13 cellular contexts compared by ENCODE assay signal in genomic region chr9:35669331-35670145, GRCh38. TPM values are rescaled to one million over a fixed set of nuclear protein-coding genes. Genes with fewer than 3 reads are reported as not detected.
DNase-seq lines count a peak whose midpoint lies in the region; ATAC-seq, FAIRE-seq and TF ChIP-seq lines count a peak whose summit lies in the region.
"Had no signal": no experiment of that assay in that cellular context is flagged by ENCODE, and none has a peak within 500 bp of the region (broad histone marks: within the 10 kb centered on the region; RNA-seq: fewer than 3 reads in every experiment).

No MANE protein-coding gene starts in this region.

- H3K9ac ChIP-seq in HepG2 (ENCODE audit: insufficient read depth, low read depth, low read length): peak overlapping the region; percentile 37

- no TSS peak for BruUV-seq in HepG2 (replicated peaks; lab: Mats Ljungman, UMichigan)

- H3K4me3 ChIP-seq in HepG2 (replicated peaks in 1 of 3; ENCODE audit: insufficient read depth in 1 of 3, low read depth in 2 of 3, low read length in 3 of 3): peak overlapping the region in 1 of 3 experiments; percentile 13; a peak in 1 of 6 replicates
- H3K4me3 ChIP-seq in transverse colon: no peak overlapping the region
- H3K4me3 ChIP-seq: thoracic aorta had no signal

- peaks cover 77% of the 10 kb centered on the region for H3K4me1 ChIP-seq in HepG2 (ENCODE audit: insufficient read depth, low read length)
- peaks cover 4 to 34% (median 27%) of the 10 kb centered on the region in 4 donors for H3K4me1 ChIP-seq in transverse colon

- POLR2A ChIA-PET in HepG2 (lab: Yijun Ruan, JAX): interaction anchor here (0.9 to 3.3 kb wide), 14 partner anchors 8 to 145 kb away, joined by 3 to 29 read pairs (median 6); partner anchors contain the start of genes CCDC107, CREB3, HINT2 and RMRP

- 30% methylated on average over 6 of the region's 6 CpGs for WGBS in HepG2 (ENCODE audit: low lambda C conversion rate)
- WGBS in transverse colon (ENCODE audit: low coverage in 1 of 2), 2 donors: 52 to 100% methylated on average over 1 to 6 of the region's 6 CpGs

- FAIRE-seq in HepG2 (lab: Jason Lieb, UNC): peak; percentile 100

- in situ Hi-C loops in HepG2 (cut with HindIII; ENCODE audit: extremely low pct_ligation_motif_present, low pct_unique_long_range_greater_than_20kb): loop anchor here (5.0 kb wide), 1 partner anchor 58 kb away; no protein-coding TSS in a partner anchor
- in situ Hi-C loops in transverse colon (cut with MboI; ENCODE audit: low pct_ligation_motif_present in 1 of 4, low pct_unique_long_range_greater_than_20kb in 1 of 4, low sequenced_read_pairs in 3 of 4): no loop called here

- H3K27ac ChIP-seq in HepG2 (ENCODE audit: extremely low read length, insufficient read depth, low read length): peak overlapping the region; percentile 69
- peak overlapping the region; percentile 69 to 82 (median 76) for H3K27ac ChIP-seq in transverse colon
- H3K27ac ChIP-seq: thoracic aorta had no signal

- DNase-seq in NCI-H526 (lab: John Stamatoyannopoulos, UW): peak; percentile 8 to 23
- no peak for DNase-seq in NCI-H526 treated with DMSO at 0.1 percent for 48 hours (lab: John Stamatoyannopoulos, UW)
- DNase-seq in astrocyte of the hippocampus (ENCODE audit: low read depth, low spot score): peak; percentile 25
- DNase-seq in HepG2 (ENCODE audit: low spot score): peak; percentile 98
- DNase-seq in transverse colon: peak; percentile 89
- DNase-seq in middle frontal gyrus (ENCODE audit: extremely low spot score, low spot score): no peak
- DNase-seq in SKM-1 treated with dmso at 0.1 percent for 144 hours (lab: John Stamatoyannopoulos, UW; ENCODE audit: unreplicated experiment): no peak
- DNase-seq: dermis blood vessel endothelial cell, NCI-H1417 treated with DMSO at 0.1 percent for 48 hours had no signal

- no peak for TF ChIP-seq RAD21 in HepG2 (CRISPR knock-in tag; IDR thresholded peaks at IDR 0.05)

- peak; percentile 12; the same call in 1 of the 2 replicates for TF ChIP-seq CTCF in HepG2 (CRISPR knock-in tag; IDR thresholded peaks at IDR 0.05)
- no peak for TF ChIP-seq CTCF in transverse colon (IDR thresholded peaks at IDR 0.05)

- no peaks in the 10 kb centered on the region for H4K20me1 ChIP-seq in HepG2 (ENCODE audit: insufficient read depth, low read length)

- intact Hi-C loops in HepG2 (cut with micrococcal nuclease; ENCODE audit: unreplicated experiment): loop anchor here (1.0 kb wide), 2 partner anchors 11 to 22 kb away; partner anchors contain the start of genes CCDC107 and RMRP
- intact Hi-C loops in transverse colon (cut with DNase I; ENCODE audit: low total_unique reads): no loop called here

- peak overlapping the region; percentile 15 for H2AFZ ChIP-seq in HepG2 (ENCODE audit: low read length)

- peak; percentile 81 for ATAC-seq in HepG2
- no peak for ATAC-seq in GM18870 (IDR thresholded peaks at IDR 0.05; ENCODE audit: unreplicated experiment)
- ATAC-seq: right cardiac atrium had no signal

- peak in 1 of 2 experiments; percentile 70; a peak in 2 of 4 replicates for TF ChIP-seq EP300 in HepG2 (IDR thresholded peaks at IDR 0.05; ENCODE audit: low read depth in 2 of 2, low read length in 2 of 2)
- TF ChIP-seq EP300 in HepG2 (CRISPR knock-in tag; IDR thresholded peaks at IDR 0.05; ENCODE audit: borderline replicate concordance): peak; percentile 23; the same call in 1 of the 2 replicates
- TF ChIP-seq EP300 in transverse colon (IDR thresholded peaks at IDR 0.05; ENCODE audit: low read depth): no peak

- H3K9me3 ChIP-seq in HepG2 (ENCODE audit: low read length) (no peaks in the 10 kb centered on the region), transverse colon (no peaks in the 10 kb centered on the region)
- H3K9me3 ChIP-seq: thoracic aorta had no signal

- H3K79me2 ChIP-seq in HepG2 (ENCODE audit: insufficient read depth, low read length): peaks cover 3% of the 10 kb centered on the region

- H3K27me3 ChIP-seq in HepG2 (ENCODE audit: control insufficient read depth in 1 of 2, insufficient read depth in 2 of 2, low read length in 2 of 2): no peaks in the 10 kb centered on the region
- no peaks in the 10 kb centered on the region for H3K27me3 ChIP-seq in transverse colon

- TF ChIP-seq POLR2A in HepG2 (IDR thresholded peaks at IDR 0.05; ENCODE audit: insufficient read depth in 1 of 2, low read depth in 2 of 2, low read length in 2 of 2) (peak in 1 of 2 experiments; percentile 22; a peak in 1 of 4 replicates), transverse colon (IDR thresholded peaks at IDR 0.05) (no peak)

- peak overlapping the region; percentile 69 for H3K4me2 ChIP-seq in HepG2 (ENCODE audit: low read depth, low read length)

- H3K36me3 ChIP-seq in HepG2 (replicated peaks in 1 of 2; ENCODE audit: control insufficient read depth in 1 of 2, insufficient read depth in 2 of 2, low read length in 2 of 2): no peaks in the 10 kb centered on the region
- H3K36me3 ChIP-seq in transverse colon: no peaks in the 10 kb centered on the region
- H3K36me3 ChIP-seq: thoracic aorta had no signal

- CTCF ChIA-PET in HepG2 (lab: Yijun Ruan, JAX; ENCODE audit: low intra/inter-chr PET ratio, low total read pairs): no interaction called here

RNA-seq across cellular contexts. Expression of gene CA9, which starts 4.2 kb away (rescaled TPM):
- total RNA-seq in HepG2 (2016; rRNA removed; fragmentation: Illumina TruSeq; extraction: Trizol) (0.13 TPM in 1 of 2 replicates, not detected in the other), transverse colon (not detected)
- not detected in 2 replicates for total RNA-seq in HepG2 (2016; cell fraction: cytosol; rRNA removed; fragmentation: Illumina TruSeq; extraction: Trizol; ENCODE audit: low read depth)
- not detected in 2 replicates for total RNA-seq in HepG2 (2016; cell fraction: insoluble cytoplasmic fraction; rRNA removed; fragmentation: Illumina TruSeq; extraction: Trizol)
- not detected in 2 replicates for total RNA-seq in HepG2 (2016; cell fraction: membrane; rRNA removed; fragmentation: Illumina TruSeq; extraction: Trizol)
- 0.75 TPM in 1 of 2 replicates, not detected in the other for total RNA-seq in HepG2 (2016; cell fraction: nucleus; rRNA removed; fragmentation: Illumina TruSeq; extraction: Trizol)
- polyA plus RNA-seq in HepG2 (2011; rRNA removed): 118 and 152 TPM in 2 replicates
- polyA plus RNA-seq in HepG2 (2011; cell fraction: cytosol; rRNA removed): 65.9 and 115 TPM in 2 replicates
- 71.7 and 92.6 TPM in 2 replicates for polyA plus RNA-seq in HepG2 (2011; cell fraction: nucleus; rRNA removed)
- 45.6 and 49.0 TPM in 2 replicates for polyA plus RNA-seq in HepG2 (2012)
- polyA plus RNA-seq in HepG2 (2016; cell fraction: cytosol; fragmentation: Illumina TruSeq; extraction: Trizol; ENCODE audit: low read depth): not detected in 2 replicates
- 0.45 TPM in 1 of 2 replicates, not detected in the other for polyA plus RNA-seq in HepG2 (2016; cell fraction: insoluble cytoplasmic fraction; fragmentation: Illumina TruSeq; extraction: Trizol; ENCODE audit: low read depth)
- not detected in 2 replicates for polyA plus RNA-seq in HepG2 (2016; cell fraction: membrane; fragmentation: Illumina TruSeq; extraction: Trizol; ENCODE audit: low read depth)
- polyA plus RNA-seq in HepG2 (2016; cell fraction: nucleus; fragmentation: Illumina TruSeq; extraction: Trizol; ENCODE audit: insufficient read depth, low read depth): 0.79 and 0.89 TPM in 2 replicates
- polyA minus RNA-seq in HepG2 (2011; rRNA and poly(A)+ RNA removed; ENCODE audit: low replicate concordance): 31.3 and 95.8 TPM in 2 replicates
- polyA minus RNA-seq in HepG2 (2011; cell fraction: cytosol; rRNA and poly(A)+ RNA removed): 28.6 and 34.4 TPM in 2 replicates
- 11.6 and 12.8 TPM in 2 replicates for polyA minus RNA-seq in HepG2 (2011; cell fraction: nucleus; rRNA and poly(A)+ RNA removed)
- total RNA-seq: dermis blood vessel endothelial cell, G401 had no signal

RNA-seq across cellular contexts. Expression of gene ARHGEF39, which starts 4.5 kb away (rescaled TPM):
- 10.4 and 11.2 TPM in 2 replicates for total RNA-seq in HepG2 (2016; rRNA removed; fragmentation: Illumina TruSeq; extraction: Trizol)
- total RNA-seq in HepG2 (2016; cell fraction: cytosol; rRNA removed; fragmentation: Illumina TruSeq; extraction: Trizol; ENCODE audit: low read depth): 3.5 and 4.4 TPM in 2 replicates
- 9.7 and 11.9 TPM in 2 replicates for total RNA-seq in HepG2 (2016; cell fraction: insoluble cytoplasmic fraction; rRNA removed; fragmentation: Illumina TruSeq; extraction: Trizol)
- total RNA-seq in HepG2 (2016; cell fraction: membrane; rRNA removed; fragmentation: Illumina TruSeq; extraction: Trizol): 4.7 and 6.0 TPM in 2 replicates
- 8.4 and 9.2 TPM in 2 replicates for total RNA-seq in HepG2 (2016; cell fraction: nucleus; rRNA removed; fragmentation: Illumina TruSeq; extraction: Trizol)
- polyA plus RNA-seq in HepG2 (2011; rRNA removed): 8.0 and 12.3 TPM in 2 replicates
- polyA plus RNA-seq in HepG2 (2011; cell fraction: cytosol; rRNA removed): 5.4 and 7.1 TPM in 2 replicates
- polyA plus RNA-seq in HepG2 (2011; cell fraction: nucleus; rRNA removed): 19.1 and 24.4 TPM in 2 replicates
- 3.1 and 6.1 TPM in 2 replicates for polyA plus RNA-seq in HepG2 (2012)
- polyA plus RNA-seq in HepG2 (2016; cell fraction: cytosol; fragmentation: Illumina TruSeq; extraction: Trizol; ENCODE audit: low read depth): 1.8 and 2.1 TPM in 2 replicates
- 12.7 and 16.4 TPM in 2 replicates for polyA plus RNA-seq in HepG2 (2016; cell fraction: insoluble cytoplasmic fraction; fragmentation: Illumina TruSeq; extraction: Trizol; ENCODE audit: low read depth)
- polyA plus RNA-seq in HepG2 (2016; cell fraction: membrane; fragmentation: Illumina TruSeq; extraction: Trizol; ENCODE audit: low read depth): 3.7 and 3.9 TPM in 2 replicates
- polyA plus RNA-seq in HepG2 (2016; cell fraction: nucleus; fragmentation: Illumina TruSeq; extraction: Trizol; ENCODE audit: insufficient read depth, low read depth): 32.0 and 32.6 TPM in 2 replicates
- 20.2 and 52.2 TPM in 2 replicates for polyA minus RNA-seq in HepG2 (2011; rRNA and poly(A)+ RNA removed; ENCODE audit: low replicate concordance)
- polyA minus RNA-seq in HepG2 (2011; cell fraction: cytosol; rRNA and poly(A)+ RNA removed): 3.9 and 6.0 TPM in 2 replicates
- polyA minus RNA-seq in HepG2 (2011; cell fraction: nucleus; rRNA and poly(A)+ RNA removed): 11.6 and 15.7 TPM in 2 replicates
- 1 to 10 TPM; 1.6 to 7.4 (median 5.8) TPM for total RNA-seq in transverse colon

RNA-seq across cellular contexts. Expression of gene CCDC107, which starts 11.4 kb away (rescaled TPM):
- 4.1 and 7.1 TPM in 2 replicates for total RNA-seq in HepG2 (2016; rRNA removed; fragmentation: Illumina TruSeq; extraction: Trizol)
- 13.2 and 13.3 TPM in 2 replicates for total RNA-seq in HepG2 (2016; cell fraction: cytosol; rRNA removed; fragmentation: Illumina TruSeq; extraction: Trizol; ENCODE audit: low read depth)
- total RNA-seq in HepG2 (2016; cell fraction: insoluble cytoplasmic fraction; rRNA removed; fragmentation: Illumina TruSeq; extraction: Trizol): 4.2 and 6.7 TPM in 2 replicates
- total RNA-seq in HepG2 (2016; cell fraction: membrane; rRNA removed; fragmentation: Illumina TruSeq; extraction: Trizol): 13.0 TPM in 2 replicates
- 5.3 and 6.1 TPM in 2 replicates for total RNA-seq in HepG2 (2016; cell fraction: nucleus; rRNA removed; fragmentation: Illumina TruSeq; extraction: Trizol)
- polyA plus RNA-seq in HepG2 (2011; rRNA removed): 15.2 and 17.4 TPM in 2 replicates
- polyA plus RNA-seq in HepG2 (2011; cell fraction: cytosol; rRNA removed): 15.9 and 16.7 TPM in 2 replicates
- polyA plus RNA-seq in HepG2 (2011; cell fraction: nucleus; rRNA removed): 7.4 and 9.8 TPM in 2 replicates
- polyA plus RNA-seq in HepG2 (2012): 8.7 and 10.5 TPM in 2 replicates
- polyA plus RNA-seq in HepG2 (2016; cell fraction: cytosol; fragmentation: Illumina TruSeq; extraction: Trizol; ENCODE audit: low read depth): 30.2 and 33.6 TPM in 2 replicates
- polyA plus RNA-seq in HepG2 (2016; cell fraction: insoluble cytoplasmic fraction; fragmentation: Illumina TruSeq; extraction: Trizol; ENCODE audit: low read depth): 6.7 and 7.5 TPM in 2 replicates
- 19.8 and 22.8 TPM in 2 replicates for polyA plus RNA-seq in HepG2 (2016; cell fraction: membrane; fragmentation: Illumina TruSeq; extraction: Trizol; ENCODE audit: low read depth)
- polyA plus RNA-seq in HepG2 (2016; cell fraction: nucleus; fragmentation: Illumina TruSeq; extraction: Trizol; ENCODE audit: insufficient read depth, low read depth): 14.5 and 15.3 TPM in 2 replicates
- polyA minus RNA-seq in HepG2 (2011; rRNA and poly(A)+ RNA removed; ENCODE audit: low replicate concordance): 3.4 and 5.3 TPM in 2 replicates
- 4.0 and 4.5 TPM in 2 replicates for polyA minus RNA-seq in HepG2 (2011; cell fraction: cytosol; rRNA and poly(A)+ RNA removed)
- polyA minus RNA-seq in HepG2 (2011; cell fraction: nucleus; rRNA and poly(A)+ RNA removed): 4.4 and 4.8 TPM in 2 replicates
- 10 to 100 TPM; 32.0 to 50.1 (median 37.2) TPM for total RNA-seq in transverse colon

RNA-seq across cellular contexts. Expression of gene RMRP, which starts 11.7 kb away (rescaled TPM):
- total RNA-seq in HepG2 (2016; rRNA removed; fragmentation: Illumina TruSeq; extraction: Trizol) (1,047 and 4,025 TPM in 2 replicates), transverse colon (1,000 to 10,000 TPM; 1,115 to 7,222 (median 2,718) TPM)
- 14,541 and 17,847 TPM in 2 replicates for total RNA-seq in HepG2 (2016; cell fraction: cytosol; rRNA removed; fragmentation: Illumina TruSeq; extraction: Trizol; ENCODE audit: low read depth)
- total RNA-seq in HepG2 (2016; cell fraction: insoluble cytoplasmic fraction; rRNA removed; fragmentation: Illumina TruSeq; extraction: Trizol): 1,278 and 4,694 TPM in 2 replicates
- total RNA-seq in HepG2 (2016; cell fraction: membrane; rRNA removed; fragmentation: Illumina TruSeq; extraction: Trizol): 1,777 and 1,949 TPM in 2 replicates
- 24,487 and 26,007 TPM in 2 replicates for total RNA-seq in HepG2 (2016; cell fraction: nucleus; rRNA removed; fragmentation: Illumina TruSeq; extraction: Trizol)
- polyA plus RNA-seq in HepG2 (2011; rRNA removed): 36.7 and 51.4 TPM in 2 replicates
- 33.6 and 36.8 TPM in 2 replicates for polyA plus RNA-seq in HepG2 (2011; cell fraction: cytosol; rRNA removed)
- 3,177 and 3,657 TPM in 2 replicates for polyA plus RNA-seq in HepG2 (2011; cell fraction: nucleus; rRNA removed)
- 10.9 and 118 TPM in 2 replicates for polyA plus RNA-seq in HepG2 (2012)
- polyA plus RNA-seq in HepG2 (2016; cell fraction: cytosol; fragmentation: Illumina TruSeq; extraction: Trizol; ENCODE audit: low read depth): 4.5 TPM in 1 of 2 replicates, not detected in the other
- not detected in 2 replicates for polyA plus RNA-seq in HepG2 (2016; cell fraction: insoluble cytoplasmic fraction; fragmentation: Illumina TruSeq; extraction: Trizol; ENCODE audit: low read depth)
- not detected in 2 replicates for polyA plus RNA-seq in HepG2 (2016; cell fraction: membrane; fragmentation: Illumina TruSeq; extraction: Trizol; ENCODE audit: low read depth)
- not detected in 2 replicates for polyA plus RNA-seq in HepG2 (2016; cell fraction: nucleus; fragmentation: Illumina TruSeq; extraction: Trizol; ENCODE audit: insufficient read depth, low read depth)
- 7,133 and 10,474 TPM in 2 replicates for polyA minus RNA-seq in HepG2 (2011; rRNA and poly(A)+ RNA removed; ENCODE audit: low replicate concordance)
- 10,046 and 14,120 TPM in 2 replicates for polyA minus RNA-seq in HepG2 (2011; cell fraction: cytosol; rRNA and poly(A)+ RNA removed)
- 104,669 and 122,700 TPM in 2 replicates for polyA minus RNA-seq in HepG2 (2011; cell fraction: nucleus; rRNA and poly(A)+ RNA removed)

RNA-seq across cellular contexts. Expression of gene SIT1, which starts 18.8 kb away (rescaled TPM):
- total RNA-seq in HepG2 (2016; rRNA removed; fragmentation: Illumina TruSeq; extraction: Trizol): 0.09 and 0.24 TPM in 2 replicates
- not detected in 2 replicates for total RNA-seq in HepG2 (2016; cell fraction: cytosol; rRNA removed; fragmentation: Illumina TruSeq; extraction: Trizol; ENCODE audit: low read depth)
- not detected in 2 replicates for total RNA-seq in HepG2 (2016; cell fraction: insoluble cytoplasmic fraction; rRNA removed; fragmentation: Illumina TruSeq; extraction: Trizol)
- total RNA-seq in HepG2 (2016; cell fraction: membrane; rRNA removed; fragmentation: Illumina TruSeq; extraction: Trizol): not detected in 2 replicates
- not detected in 2 replicates for total RNA-seq in HepG2 (2016; cell fraction: nucleus; rRNA removed; fragmentation: Illumina TruSeq; extraction: Trizol)
- polyA plus RNA-seq in HepG2 (2011; rRNA removed): 5.0 and 6.7 TPM in 2 replicates
- 4.9 and 8.4 TPM in 2 replicates for polyA plus RNA-seq in HepG2 (2011; cell fraction: cytosol; rRNA removed)
- 2.7 and 2.8 TPM in 2 replicates for polyA plus RNA-seq in HepG2 (2011; cell fraction: nucleus; rRNA removed)
- polyA plus RNA-seq in HepG2 (2012): 2.0 and 3.3 TPM in 2 replicates
- polyA plus RNA-seq in HepG2 (2016; cell fraction: cytosol; fragmentation: Illumina TruSeq; extraction: Trizol; ENCODE audit: low read depth): 0.12 and 0.14 TPM in 2 replicates
- not detected in 2 replicates for polyA plus RNA-seq in HepG2 (2016; cell fraction: insoluble cytoplasmic fraction; fragmentation: Illumina TruSeq; extraction: Trizol; ENCODE audit: low read depth)
- polyA plus RNA-seq in HepG2 (2016; cell fraction: membrane; fragmentation: Illumina TruSeq; extraction: Trizol; ENCODE audit: low read depth): not detected in 2 replicates
- not detected in 2 replicates for polyA plus RNA-seq in HepG2 (2016; cell fraction: nucleus; fragmentation: Illumina TruSeq; extraction: Trizol; ENCODE audit: insufficient read depth, low read depth)
- 5.0 TPM in 1 of 2 replicates, not detected in the other for polyA minus RNA-seq in HepG2 (2011; rRNA and poly(A)+ RNA removed; ENCODE audit: low replicate concordance)
- 1.4 and 2.8 TPM in 2 replicates for polyA minus RNA-seq in HepG2 (2011; cell fraction: cytosol; rRNA and poly(A)+ RNA removed)
- 0.50 TPM in 1 of 2 replicates, not detected in the other for polyA minus RNA-seq in HepG2 (2011; cell fraction: nucleus; rRNA and poly(A)+ RNA removed)
- 1 to 10 TPM in 3 of 4 donors, not detected in 1; 1.2 to 6.7 (median 3.8) TPM for total RNA-seq in transverse colon
- total RNA-seq: dermis blood vessel endothelial cell, G401 had no signal

Comparison
In these comparisons a context has a peak if more than half of its experiments do, and no peak if none do; other contexts are left out.
1. DNase-seq: peak in NCI-H526 (2 of 2), astrocyte of the hippocampus (single experiment), HepG2 (single experiment) and transverse colon (single experiment); none in NCI-H526 treated with DMSO at 0.1 percent for 48 hours (single experiment), middle frontal gyrus (single experiment) and SKM-1 treated with dmso at 0.1 percent for 144 hours (single experiment).